ENCODE assay signal across 9 cellular contexts in genomic region chr7:24834150-24834798, GRCh38.
DNase-seq lines count a peak whose midpoint lies in the region; ATAC-seq and TF ChIP-seq lines count a peak whose summit lies in the region.
"Had no signal": no experiment of that assay in that cellular context is flagged by ENCODE, and none has a peak within 500 bp of the region (broad histone marks: within the 10 kb centered on the region; RNA-seq: fewer than 3 reads in every experiment).

No MANE protein-coding gene starts in this region.

- ATAC-seq in GM19035 (IDR thresholded peaks at IDR 0.05; ENCODE audit: unreplicated experiment): peak; percentile 48
- peak; percentile 45 for ATAC-seq in HG02870 (IDR thresholded peaks at IDR 0.05; ENCODE audit: unreplicated experiment)
- ATAC-seq in activated naive CD8-positive, alpha-beta T cell treated with anti-CD3 and anti-CD28 coated beads, Interleukin-2, amount 50 U/mL, for 24 hours: peak; percentile 22

- no peak overlapping the region for H3K4me3 ChIP-seq in skin epidermis
- H3K4me3 ChIP-seq in foreskin fibroblast (ENCODE audit: low read depth in 1 of 2, low read length in 2 of 2): no peak overlapping the region
- no peak overlapping the region for H3K4me3 ChIP-seq in coronary artery

- H3K27ac ChIP-seq in skin epidermis: peak overlapping the region in 11 of 21 experiments; percentile 4 to 77 (median 57)
- peak overlapping the region in 1 of 2 donors; percentile 57 for H3K27ac ChIP-seq in coronary artery

- no peak for DNase-seq in activated naive CD8-positive, alpha-beta T cell treated with anti-CD3 and anti-CD28 coated beads, Interleukin-2, amount 50 U/mL, for 24 hours
- DNase-seq in foreskin fibroblast: no peak
- no peak for DNase-seq in SW 1271 (lab: John Stamatoyannopoulos, UW)
- no peak for DNase-seq in NCI-H1436 (lab: John Stamatoyannopoulos, UW)
- DNase-seq in coronary artery (ENCODE audit: low spot score): no peak

- H3K4me1 Mint-ChIP-seq in activated naive CD8-positive, alpha-beta T cell treated with anti-CD3 and anti-CD28 coated beads, Interleukin-2, amount 50 U/mL, for 24 hours: peaks cover 73% of the 10 kb centered on the region

- H3K27ac Mint-ChIP-seq in activated naive CD8-positive, alpha-beta T cell treated with anti-CD3 and anti-CD28 coated beads, Interleukin-2, amount 50 U/mL, for 24 hours: peak overlapping the region; percentile 52
- H3K27ac Mint-ChIP-seq: activated naive CD4-positive, alpha-beta T cell treated with anti-CD3 and anti-CD28 coated beads, Interleukin-2, amount 50 U/mL, for 24 hours had no signal

- no peak overlapping the region for H3K4me3 Mint-ChIP-seq in activated naive CD8-positive, alpha-beta T cell treated with anti-CD3 and anti-CD28 coated beads, Interleukin-2, amount 50 U/mL, for 24 hours
- H3K4me3 Mint-ChIP-seq: activated naive CD4-positive, alpha-beta T cell treated with anti-CD3 and anti-CD28 coated beads, Interleukin-2, amount 50 U/mL, for 24 hours had no signal

- H3K27me3 Mint-ChIP-seq in activated naive CD8-positive, alpha-beta T cell treated with anti-CD3 and anti-CD28 coated beads, Interleukin-2, amount 50 U/mL, for 24 hours: no peaks in the 10 kb centered on the region
- H3K27me3 Mint-ChIP-seq: activated naive CD4-positive, alpha-beta T cell treated with anti-CD3 and anti-CD28 coated beads, Interleukin-2, amount 50 U/mL, for 24 hours had no signal

- H3K9me3 Mint-ChIP-seq in activated naive CD8-positive, alpha-beta T cell treated with anti-CD3 and anti-CD28 coated beads, Interleukin-2, amount 50 U/mL, for 24 hours: no peaks in the 10 kb centered on the region
- H3K9me3 Mint-ChIP-seq: activated naive CD4-positive, alpha-beta T cell treated with anti-CD3 and anti-CD28 coated beads, Interleukin-2, amount 50 U/mL, for 24 hours had no signal

- peaks cover 61% of the 10 kb centered on the region for H3K36me3 Mint-ChIP-seq in activated naive CD8-positive, alpha-beta T cell treated with anti-CD3 and anti-CD28 coated beads, Interleukin-2, amount 50 U/mL, for 24 hours (ENCODE audit: low read depth)

- TF ChIP-seq CTCF in foreskin fibroblast (IDR thresholded peaks at IDR 0.05; ENCODE audit: low read depth, low read length) (no peak), coronary artery (IDR thresholded peaks at IDR 0.05) (no peak)
